1 cellular context compared by ENCODE assay signal in the genomic region with DNA sequence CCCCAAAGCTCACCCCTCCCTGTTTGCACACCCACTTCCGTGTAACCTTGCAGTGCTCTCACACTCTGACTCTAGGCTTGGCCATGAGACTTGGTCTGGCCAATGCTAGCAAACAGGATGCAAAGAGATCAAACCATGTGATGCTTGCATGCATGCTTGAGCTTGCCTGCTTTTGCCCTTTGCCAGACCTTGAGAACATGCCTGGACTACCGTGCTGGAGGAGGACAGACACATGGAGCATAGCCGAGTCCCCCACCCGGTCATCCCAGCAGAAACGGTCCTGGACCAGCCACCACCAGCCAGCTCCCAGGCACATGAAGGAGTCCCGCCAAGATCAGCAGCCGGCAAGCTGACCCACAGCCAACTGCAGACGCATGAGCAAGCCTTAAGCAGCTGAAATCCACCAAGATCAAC.
TF ChIP-seq lines count a peak whose summit lies in the region.

No MANE protein-coding gene starts in this region.

TF ChIP-seq in GM23338, 12 proteins besides CTCF, POLR2A, EP300 and RAD21:
- TF ChIP-seq, protein P1, sequence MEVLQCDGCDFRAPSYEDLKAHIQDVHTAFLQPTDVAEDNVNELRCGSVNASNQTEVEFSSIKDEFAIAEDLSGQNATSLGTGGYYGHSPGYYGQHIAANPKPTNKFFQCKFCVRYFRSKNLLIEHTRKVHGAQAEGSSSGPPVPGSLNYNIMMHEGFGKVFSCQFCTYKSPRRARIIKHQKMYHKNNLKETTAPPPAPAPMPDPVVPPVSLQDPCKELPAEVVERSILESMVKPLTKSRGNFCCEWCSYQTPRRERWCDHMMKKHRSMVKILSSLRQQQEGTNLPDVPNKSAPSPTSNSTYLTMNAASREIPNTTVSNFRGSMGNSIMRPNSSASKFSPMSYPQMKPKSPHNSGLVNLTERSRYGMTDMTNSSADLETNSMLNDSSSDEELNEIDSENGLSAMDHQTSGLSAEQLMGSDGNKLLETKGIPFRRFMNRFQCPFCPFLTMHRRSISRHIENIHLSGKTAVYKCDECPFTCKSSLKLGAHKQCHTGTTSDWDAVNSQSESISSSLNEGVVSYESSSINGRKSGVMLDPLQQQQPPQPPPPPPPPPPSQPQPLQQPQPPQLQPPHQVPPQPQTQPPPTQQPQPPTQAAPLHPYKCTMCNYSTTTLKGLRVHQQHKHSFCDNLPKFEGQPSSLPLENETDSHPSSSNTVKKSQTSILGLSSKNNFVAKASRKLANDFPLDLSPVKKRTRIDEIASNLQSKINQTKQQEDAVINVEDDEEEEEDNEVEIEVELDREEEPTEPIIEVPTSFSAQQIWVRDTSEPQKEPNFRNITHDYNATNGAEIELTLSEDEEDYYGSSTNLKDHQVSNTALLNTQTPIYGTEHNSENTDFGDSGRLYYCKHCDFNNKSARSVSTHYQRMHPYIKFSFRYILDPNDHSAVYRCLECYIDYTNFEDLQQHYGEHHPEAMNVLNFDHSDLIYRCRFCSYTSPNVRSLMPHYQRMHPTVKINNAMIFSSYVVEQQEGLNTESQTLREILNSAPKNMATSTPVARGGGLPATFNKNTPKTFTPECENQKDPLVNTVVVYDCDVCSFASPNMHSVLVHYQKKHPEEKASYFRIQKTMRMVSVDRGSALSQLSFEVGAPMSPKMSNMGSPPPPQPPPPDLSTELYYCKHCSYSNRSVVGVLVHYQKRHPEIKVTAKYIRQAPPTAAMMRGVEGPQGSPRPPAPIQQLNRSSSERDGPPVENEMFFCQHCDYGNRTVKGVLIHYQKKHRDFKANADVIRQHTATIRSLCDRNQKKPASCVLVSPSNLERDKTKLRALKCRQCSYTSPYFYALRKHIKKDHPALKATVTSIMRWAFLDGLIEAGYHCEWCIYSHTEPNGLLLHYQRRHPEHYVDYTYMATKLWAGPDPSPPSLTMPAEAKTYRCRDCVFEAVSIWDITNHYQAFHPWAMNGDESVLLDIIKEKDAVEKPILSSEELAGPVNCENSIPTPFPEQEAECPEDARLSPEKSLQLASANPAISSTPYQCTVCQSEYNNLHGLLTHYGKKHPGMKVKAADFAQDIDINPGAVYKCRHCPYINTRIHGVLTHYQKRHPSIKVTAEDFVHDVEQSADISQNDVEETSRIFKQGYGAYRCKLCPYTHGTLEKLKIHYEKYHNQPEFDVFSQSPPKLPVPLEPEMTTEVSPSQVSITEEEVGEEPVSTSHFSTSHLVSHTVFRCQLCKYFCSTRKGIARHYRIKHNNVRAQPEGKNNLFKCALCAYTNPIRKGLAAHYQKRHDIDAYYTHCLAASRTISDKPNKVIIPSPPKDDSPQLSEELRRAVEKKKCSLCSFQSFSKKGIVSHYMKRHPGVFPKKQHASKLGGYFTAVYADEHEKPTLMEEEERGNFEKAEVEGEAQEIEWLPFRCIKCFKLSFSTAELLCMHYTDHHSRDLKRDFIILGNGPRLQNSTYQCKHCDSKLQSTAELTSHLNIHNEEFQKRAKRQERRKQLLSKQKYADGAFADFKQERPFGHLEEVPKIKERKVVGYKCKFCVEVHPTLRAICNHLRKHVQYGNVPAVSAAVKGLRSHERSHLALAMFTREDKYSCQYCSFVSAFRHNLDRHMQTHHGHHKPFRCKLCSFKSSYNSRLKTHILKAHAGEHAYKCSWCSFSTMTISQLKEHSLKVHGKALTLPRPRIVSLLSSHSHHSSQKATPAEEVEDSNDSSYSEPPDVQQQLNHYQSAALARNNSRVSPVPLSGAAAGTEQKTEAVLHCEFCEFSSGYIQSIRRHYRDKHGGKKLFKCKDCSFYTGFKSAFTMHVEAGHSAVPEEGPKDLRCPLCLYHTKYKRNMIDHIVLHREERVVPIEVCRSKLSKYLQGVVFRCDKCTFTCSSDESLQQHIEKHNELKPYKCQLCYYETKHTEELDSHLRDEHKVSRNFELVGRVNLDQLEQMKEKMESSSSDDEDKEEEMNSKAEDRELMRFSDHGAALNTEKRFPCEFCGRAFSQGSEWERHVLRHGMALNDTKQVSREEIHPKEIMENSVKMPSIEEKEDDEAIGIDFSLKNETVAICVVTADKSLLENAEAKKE (CRISPR knock-in tag; IDR thresholded peaks at IDR 0.05) = no peak
- no peak for TF ChIP-seq NANOG (IDR thresholded peaks at IDR 0.05; ENCODE audit: borderline replicate concordance)
- TF ChIP-seq JUNB (IDR thresholded peaks at IDR 0.05; ENCODE audit: unreplicated experiment) = no peak
- TF ChIP-seq EZH2 (IDR thresholded peaks at IDR 0.05; ENCODE audit: low read depth, unreplicated experiment) = no peak
- no peak for TF ChIP-seq POLR2AphosphoS5 (IDR thresholded peaks at IDR 0.05; ENCODE audit: low read depth)
- TF ChIP-seq ZNF114 (CRISPR knock-in tag; IDR thresholded peaks at IDR 0.05) = no peak
- TF ChIP-seq, protein P2, sequence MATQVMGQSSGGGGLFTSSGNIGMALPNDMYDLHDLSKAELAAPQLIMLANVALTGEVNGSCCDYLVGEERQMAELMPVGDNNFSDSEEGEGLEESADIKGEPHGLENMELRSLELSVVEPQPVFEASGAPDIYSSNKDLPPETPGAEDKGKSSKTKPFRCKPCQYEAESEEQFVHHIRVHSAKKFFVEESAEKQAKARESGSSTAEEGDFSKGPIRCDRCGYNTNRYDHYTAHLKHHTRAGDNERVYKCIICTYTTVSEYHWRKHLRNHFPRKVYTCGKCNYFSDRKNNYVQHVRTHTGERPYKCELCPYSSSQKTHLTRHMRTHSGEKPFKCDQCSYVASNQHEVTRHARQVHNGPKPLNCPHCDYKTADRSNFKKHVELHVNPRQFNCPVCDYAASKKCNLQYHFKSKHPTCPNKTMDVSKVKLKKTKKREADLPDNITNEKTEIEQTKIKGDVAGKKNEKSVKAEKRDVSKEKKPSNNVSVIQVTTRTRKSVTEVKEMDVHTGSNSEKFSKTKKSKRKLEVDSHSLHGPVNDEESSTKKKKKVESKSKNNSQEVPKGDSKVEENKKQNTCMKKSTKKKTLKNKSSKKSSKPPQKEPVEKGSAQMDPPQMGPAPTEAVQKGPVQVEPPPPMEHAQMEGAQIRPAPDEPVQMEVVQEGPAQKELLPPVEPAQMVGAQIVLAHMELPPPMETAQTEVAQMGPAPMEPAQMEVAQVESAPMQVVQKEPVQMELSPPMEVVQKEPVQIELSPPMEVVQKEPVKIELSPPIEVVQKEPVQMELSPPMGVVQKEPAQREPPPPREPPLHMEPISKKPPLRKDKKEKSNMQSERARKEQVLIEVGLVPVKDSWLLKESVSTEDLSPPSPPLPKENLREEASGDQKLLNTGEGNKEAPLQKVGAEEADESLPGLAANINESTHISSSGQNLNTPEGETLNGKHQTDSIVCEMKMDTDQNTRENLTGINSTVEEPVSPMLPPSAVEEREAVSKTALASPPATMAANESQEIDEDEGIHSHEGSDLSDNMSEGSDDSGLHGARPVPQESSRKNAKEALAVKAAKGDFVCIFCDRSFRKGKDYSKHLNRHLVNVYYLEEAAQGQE (IDR thresholded peaks at IDR 0.05; ENCODE audit: unreplicated experiment) = no peak
- no peak for TF ChIP-seq ETS1 (IDR thresholded peaks at IDR 0.05)
- TF ChIP-seq CREB1 (CRISPR knock-in tag; IDR thresholded peaks at IDR 0.05; ENCODE audit: low read depth) = no peak
- no peak for TF ChIP-seq STAT1 (IDR thresholded peaks at IDR 0.05; ENCODE audit: unreplicated experiment)
- no peak for TF ChIP-seq ZNF331 (CRISPR knock-in tag; IDR thresholded peaks at IDR 0.05; ENCODE audit: low read depth)
- TF ChIP-seq EZH2phosphoT487 (IDR thresholded peaks at IDR 0.05; ENCODE audit: unreplicated experiment) = no peak
TF ChIP-seq in GM23338: peak in this region for 0.
